In the genomic region with DNA sequence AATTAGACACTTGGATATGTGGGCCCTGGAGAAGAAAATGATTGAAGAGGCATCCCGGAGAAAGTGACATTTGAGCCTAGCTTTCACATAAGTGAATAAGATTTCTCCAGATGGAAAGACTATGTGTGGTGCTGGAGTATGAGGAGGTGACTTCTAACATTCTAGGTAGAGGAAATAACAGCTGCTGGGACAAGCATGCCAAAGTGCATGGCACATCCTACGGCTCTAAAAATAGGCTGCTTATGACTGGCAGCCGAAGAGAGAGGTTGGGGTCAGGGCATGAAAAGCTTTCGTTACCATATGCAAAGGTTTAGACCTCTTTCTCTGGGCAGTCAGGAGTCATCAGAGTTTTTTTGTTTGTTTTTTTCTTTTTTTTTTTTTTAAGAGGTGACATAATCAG, we compare ENCODE assay signal across 8 cellular contexts.
"Had no signal": no experiment of that assay in that cellular context is flagged by ENCODE, and none has a peak within 500 bp of the region (broad histone marks: within the 10 kb centered on the region; RNA-seq: fewer than 3 reads in every experiment).

No MANE protein-coding gene starts in this region.

- H3K27ac ChIP-seq: GM23248 had no signal

- H2AFZ ChIP-seq: GM23248, GM23338 had no signal

- H3K4me2 ChIP-seq: GM23338 had no signal

- H3K4me3 ChIP-seq: GM23248, GM23338 had no signal

- DNase-seq: GM23248, GOT3, H7, H9, HCEC 1CT, HFFc6 had no signal

- ATAC-seq: GM23338, HCT116 had no signal

- H3K9ac ChIP-seq: GM23248 had no signal
